25 cellular contexts compared by ENCODE assay signal in genomic region chr5:111187079-111187478, GRCh38.
"Had no signal": no experiment of that assay in that cellular context is flagged by ENCODE, and none has a peak within 500 bp of the region (broad histone marks: within the 10 kb centered on the region; RNA-seq: fewer than 3 reads in every experiment).

No MANE protein-coding gene starts in this region.

- H3K27me3 ChIP-seq: colonic mucosa, esophagus muscularis mucosa, gastrocnemius medialis, gastroesophageal sphincter, heart left ventricle had no signal

- DNase-seq: colonic mucosa; cortex of kidney; dermis blood vessel endothelial cell; dorsolateral prefrontal cortex; effector CD4-positive, alpha-beta T cell; effector CD8-positive, alpha-beta T cell; effector memory CD4-positive, alpha-beta T cell; effector memory CD8-positive, alpha-beta T cell; endodermal cell; erythroblast; esophagus squamous epithelium; foreskin fibroblast; foreskin keratinocyte; foreskin melanocyte; gastrocnemius medialis; glutamatergic neuron; head of caudate nucleus; heart left ventricle; heart right ventricle had no signal

- H3K9me3 ChIP-seq: colonic mucosa, esophagus muscularis mucosa, esophagus squamous epithelium, gastrocnemius medialis, gastroesophageal sphincter, heart left ventricle, heart right ventricle had no signal

- H3K27ac ChIP-seq: colonic mucosa, coronary artery, dorsolateral prefrontal cortex, epithelial cell of prostate, esophagus muscularis mucosa, esophagus squamous epithelium, foreskin keratinocyte, gastrocnemius medialis, gastroesophageal sphincter, heart left ventricle, heart right ventricle, hepatocyte had no signal

- H3K4me1 ChIP-seq: colonic mucosa, esophagus muscularis mucosa, esophagus squamous epithelium, foreskin keratinocyte, gastrocnemius medialis, gastroesophageal sphincter, heart left ventricle, heart right ventricle had no signal

- ATAC-seq: effector memory CD8-positive, alpha-beta T cell; esophagus mucosa; gastrocnemius medialis; gastroesophageal sphincter; heart left ventricle; heart right ventricle had no signal

- H2AFZ ChIP-seq: hepatocyte had no signal

- H3K4me2 ChIP-seq: hepatocyte had no signal

- H3K36me3 ChIP-seq: colonic mucosa, esophagus muscularis mucosa, esophagus squamous epithelium, gastrocnemius medialis, gastroesophageal sphincter, heart left ventricle, heart right ventricle had no signal

- H3K79me2 ChIP-seq: hepatocyte had no signal

- H3K4me3 ChIP-seq: colonic mucosa, coronary artery, dorsolateral prefrontal cortex, esophagus muscularis mucosa, esophagus squamous epithelium, gastrocnemius medialis, gastroesophageal sphincter, heart left ventricle, heart right ventricle, hepatocyte had no signal
